Comparison of ENCODE assay signal across 8 cellular contexts in genomic region chr1:244361764-244362473, GRCh38.
DNase-seq lines count a peak whose midpoint lies in the region; ATAC-seq and TF ChIP-seq lines count a peak whose summit lies in the region.

No MANE protein-coding gene starts in this region.

- H3K4me2 ChIP-seq in GM23338, result peak overlapping the region; percentile 29

- no peaks in the 10 kb centered on the region for H3K36me3 ChIP-seq in GM23338 (ENCODE audit: insufficient read depth)

- no peak overlapping the region for H2AFZ ChIP-seq in GM23338

- peaks cover 9% of the 10 kb centered on the region for H3K27me3 Mint-ChIP-seq in GM23338 (ENCODE audit: insufficient read depth, low read depth, poor library complexity)

- peaks cover 15% of the 10 kb centered on the region for H3K9me3 Mint-ChIP-seq in GM23338

- H3K27ac ChIP-seq in GM23338 (ENCODE audit: low read depth), result peak overlapping the region; percentile 84

- ATAC-seq in GM23338 (peak; percentile 98), HG03045 (IDR thresholded peaks at IDR 0.05; ENCODE audit: unreplicated experiment) (no peak)
- no peak for ATAC-seq in stimulated activated naive CD8-positive, alpha-beta T cell treated with anti-CD3 and anti-CD28 coated beads, Interleukin-15, Interleukin-2, amounts not matched to agents 100 U/mL and 50 U/mL, for 24 hours

- H3K27ac Mint-ChIP-seq in GM23338, result peak overlapping the region; percentile 95

- no peaks in the 10 kb centered on the region for H3K79me2 ChIP-seq in GM23338 (replicated peaks; ENCODE audit: insufficient read depth)

- H3K27me3 ChIP-seq in GM23338 (ENCODE audit: insufficient read depth), result no peaks in the 10 kb centered on the region

- DNase-seq in GM23338 (ENCODE audit: low spot score) (peak; percentile 94), amniotic epithelial cell (ENCODE audit: low read depth) (peak; percentile 56), hepatic stellate cell (ENCODE audit: low spot score) (peak; percentile 87), retina (peak; percentile 61), activated T-cell treated with anti-CD3 and anti-CD28 coated beads for 4 hours (no peak), D341Med (ENCODE audit: low spot score) (no peak)
- DNase-seq in stimulated activated naive CD8-positive, alpha-beta T cell treated with anti-CD3 and anti-CD28 coated beads, Interleukin-15, Interleukin-2, amounts not matched to agents 100 U/mL and 50 U/mL, for 24 hours, result no peak

- TF ChIP-seq CTCF in GM23338 (conservative IDR thresholded peaks at IDR 0.05; ENCODE audit: low read depth in 2 of 2), result no peak

- H3F3A ChIP-seq in GM23338 (replicated peaks; ENCODE audit: low read depth), result 0 out of 2 replicates have a peak, but pooled peaks cover 3% of the 10 kb centered on the region

- no peaks in the 10 kb centered on the region for H4K20me1 ChIP-seq in GM23338 (replicated peaks; ENCODE audit: insufficient read depth)

- peaks cover 3% of the 10 kb centered on the region; the same call in 1 of the 2 replicates for H3K4me1 ChIP-seq in GM23338 (ENCODE audit: insufficient read depth)

- peak overlapping the region; percentile 3; the same call in 1 of the 2 replicates for H3K4me3 ChIP-seq in GM23338

- H3K4me1 Mint-ChIP-seq in GM23338, result peaks cover 18% of the 10 kb centered on the region

- H3K36me3 Mint-ChIP-seq in GM23338 (ENCODE audit: low read depth), result peaks cover 12% of the 10 kb centered on the region

- no peaks in the 10 kb centered on the region for H3K9me2 ChIP-seq in GM23338 (ENCODE audit: insufficient read depth)

- peak overlapping the region; percentile 59 for H3K4me3 Mint-ChIP-seq in GM23338

TF ChIP-seq in GM23338, 12 proteins besides CTCF, POLR2A, EP300 and RAD21:
- peak; percentile 8 for TF ChIP-seq NANOG (IDR thresholded peaks at IDR 0.05; ENCODE audit: borderline replicate concordance)
- no peak for TF ChIP-seq POLR2AphosphoS5 (IDR thresholded peaks at IDR 0.05; ENCODE audit: low read depth)
- no peak for TF ChIP-seq EZH2phosphoT487 (IDR thresholded peaks at IDR 0.05; ENCODE audit: unreplicated experiment)

Comparison
In these comparisons a context has a peak if more than half of its experiments do, and no peak if none do; other contexts are left out.
1. DNase-seq: peak in GM23338 (single experiment), amniotic epithelial cell (single experiment), hepatic stellate cell (single experiment) and retina (single experiment); none in activated T-cell treated with anti-CD3 and anti-CD28 coated beads for 4 hours (single experiment), stimulated activated naive CD8-positive, alpha-beta T cell treated with anti-CD3 and anti-CD28 coated beads, Interleukin-15, Interleukin-2, amounts not matched to agents 100 U/mL and 50 U/mL, for 24 hours (single experiment) and D341Med (single experiment).